ENCODE assay signal across 14 cellular contexts in genomic region chr7:18974803-18975202, GRCh38.
DNase-seq lines count a peak whose midpoint lies in the region; ATAC-seq and TF ChIP-seq lines count a peak whose summit lies in the region.
"Had no signal": no experiment of that assay in that cellular context is flagged by ENCODE, and none has a peak within 500 bp of the region (broad histone marks: within the 10 kb centered on the region; RNA-seq: fewer than 3 reads in every experiment).

No MANE protein-coding gene starts in this region.

- H3K4me3 Mint-ChIP-seq in chondrocyte (ENCODE audit: unreplicated experiment): no peak overlapping the region
- no peak overlapping the region for H3K4me3 Mint-ChIP-seq in natural killer cell
- no peak overlapping the region for H3K4me3 Mint-ChIP-seq in endothelial cell (ENCODE audit: unreplicated experiment)
- H3K4me3 Mint-ChIP-seq: WTC11 had no signal

- H3K27ac Mint-ChIP-seq in chondrocyte (ENCODE audit: unreplicated experiment): peak overlapping the region; percentile 73
- no peak overlapping the region for H3K27ac Mint-ChIP-seq in natural killer cell
- H3K27ac Mint-ChIP-seq in endothelial cell (ENCODE audit: unreplicated experiment): no peak overlapping the region
- H3K27ac Mint-ChIP-seq: WTC11 had no signal

- H3K4me1 Mint-ChIP-seq in chondrocyte (ENCODE audit: low read depth): peaks cover 73% of the 10 kb centered on the region
- no peaks in the 10 kb centered on the region for H3K4me1 Mint-ChIP-seq in natural killer cell
- no peaks in the 10 kb centered on the region for H3K4me1 Mint-ChIP-seq in endothelial cell (ENCODE audit: unreplicated experiment)
- H3K4me1 Mint-ChIP-seq: WTC11 had no signal

- no peaks in the 10 kb centered on the region for H3K36me3 Mint-ChIP-seq in chondrocyte (ENCODE audit: low read depth)
- H3K36me3 Mint-ChIP-seq in natural killer cell: no peaks in the 10 kb centered on the region
- H3K36me3 Mint-ChIP-seq in endothelial cell (ENCODE audit: low read depth, unreplicated experiment): no peaks in the 10 kb centered on the region
- H3K36me3 Mint-ChIP-seq: WTC11 had no signal

- peaks cover 4% of the 10 kb centered on the region for H3K9me3 Mint-ChIP-seq in chondrocyte (ENCODE audit: low read depth)
- H3K9me3 Mint-ChIP-seq in natural killer cell: peaks cover 4 to 13% of the 10 kb centered on the region in 2 donors
- H3K9me3 Mint-ChIP-seq in endothelial cell (ENCODE audit: unreplicated experiment): no peaks in the 10 kb centered on the region

- TF ChIP-seq CTCF in chondrocyte (IDR thresholded peaks at IDR 0.05): no peak
- no peak for TF ChIP-seq CTCF in omental fat pad (IDR thresholded peaks at IDR 0.05)
- TF ChIP-seq CTCF in natural killer cell (IDR thresholded peaks at IDR 0.05): no peak
- TF ChIP-seq CTCF in endothelial cell (IDR thresholded peaks at IDR 0.05; ENCODE audit: unreplicated experiment): no peak

- ATAC-seq in omental fat pad (ENCODE audit: low FRiP score) (peak; percentile 83), natural killer cell (no peak), GM18517 (IDR thresholded peaks at IDR 0.05; ENCODE audit: unreplicated experiment) (no peak)
- ATAC-seq: psoas muscle, WTC11 had no signal

- H3K27me3 Mint-ChIP-seq in chondrocyte (ENCODE audit: low read depth) (no peaks in the 10 kb centered on the region), natural killer cell (ENCODE audit: low read depth in 2 of 2) (no peaks in the 10 kb centered on the region), endothelial cell (ENCODE audit: unreplicated experiment) (no peaks in the 10 kb centered on the region)

- DNase-seq in EH (ENCODE audit: low read depth): peak; percentile 83
- DNase-seq in NCI-H69 (lab: John Stamatoyannopoulos, UW): peak; percentile 74
- DNase-seq in chondrocyte (ENCODE audit: low spot score): no peak
- DNase-seq in omental fat pad (ENCODE audit: low spot score): no peak
- no peak for DNase-seq in HUDEP-2 (lab: John Stamatoyannopoulos, UW; ENCODE audit: unreplicated experiment in 76 of 76)
- DNase-seq in natural killer cell: no peak
- no peak for DNase-seq in endothelial cell (ENCODE audit: low spot score)
- DNase-seq: activated effector memory CD4-positive, alpha-beta T cell treated with anti-CD3 and anti-CD28 coated beads, Interleukin-2, amount 50 U/mL, for 16 hours; NCI-H1417 treated with DMSO at 0.1 percent for 48 hours; NCI-H2227 treated with DMSO at 0.1 percent for 48 hours; psoas muscle; substantia nigra had no signal

- intact Hi-C loops in natural killer cell (cut with micrococcal nuclease): no loop called here

Comparison
In these comparisons a context has a peak if more than half of its experiments do, and no peak if none do; other contexts are left out.
1. DNase-seq: peak in EH (single experiment) and NCI-H69 (single experiment); none in chondrocyte (single experiment), omental fat pad (single experiment), HUDEP-2 (0 of 76), natural killer cell (single experiment) and endothelial cell (single experiment).